Comparison of ENCODE assay signal across 23 cellular contexts in the genomic region with DNA sequence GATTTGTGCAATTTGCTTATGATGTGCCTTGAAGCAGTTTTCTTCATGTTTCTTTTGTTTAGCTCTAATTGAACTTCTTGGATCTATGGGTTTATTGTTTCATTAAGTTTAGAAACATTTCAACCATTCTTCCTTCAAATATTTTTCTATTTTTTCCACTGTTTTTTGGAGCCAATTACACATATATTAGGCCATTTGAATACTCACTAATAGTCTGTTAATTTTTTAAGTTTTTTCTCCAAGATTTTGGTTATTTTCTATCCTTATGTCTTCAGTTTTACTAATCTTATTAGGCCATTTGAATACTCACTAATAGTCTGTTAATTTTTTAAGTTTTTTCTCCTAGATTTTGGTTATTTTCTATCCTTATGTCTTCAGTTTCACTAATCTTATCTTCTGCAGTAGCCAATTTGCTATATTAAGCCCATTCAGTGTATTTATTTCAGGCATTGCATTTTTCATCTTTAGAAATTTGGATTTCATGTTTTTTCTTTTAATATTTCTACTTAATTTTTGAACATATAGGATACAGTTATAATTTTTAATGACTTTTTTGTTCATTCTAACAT.
"Had no signal": no experiment of that assay in that cellular context is flagged by ENCODE, and none has a peak within 500 bp of the region (broad histone marks: within the 10 kb centered on the region; RNA-seq: fewer than 3 reads in every experiment).

No MANE protein-coding gene starts in this region.

- DNase-seq: IMR-90, Kasumi-1, MM.1S, NCI-H1048, NCI-H1105, NCI-H1417, NCI-H1436 treated with DMSO at 0.1 percent for 48 hours, NCI-H1694 treated with DMSO at 0.1 percent for 48 hours, NCI-H2029, NCI-H2081 treated with DMSO at 0.1 percent for 48 hours, NCI-H2171, NCI-H226, NCI-H446, NCI-H510A, NCI-H524 treated with DMSO at 0.1 percent for 48 hours, NCI-H69, NCI-H774, PC-3, SHP77 had no signal

- H3K4me2 ChIP-seq: KMS-11 had no signal

- ATAC-seq: HepG2, Panc1, PC-3 had no signal

- H3K9ac ChIP-seq: KMS-11 had no signal

- FAIRE-seq: HepG2 had no signal

- H3K27ac ChIP-seq: KMS-11, RWPE1 had no signal
